ENCODE assay signal across 8 cellular contexts in the genomic region with DNA sequence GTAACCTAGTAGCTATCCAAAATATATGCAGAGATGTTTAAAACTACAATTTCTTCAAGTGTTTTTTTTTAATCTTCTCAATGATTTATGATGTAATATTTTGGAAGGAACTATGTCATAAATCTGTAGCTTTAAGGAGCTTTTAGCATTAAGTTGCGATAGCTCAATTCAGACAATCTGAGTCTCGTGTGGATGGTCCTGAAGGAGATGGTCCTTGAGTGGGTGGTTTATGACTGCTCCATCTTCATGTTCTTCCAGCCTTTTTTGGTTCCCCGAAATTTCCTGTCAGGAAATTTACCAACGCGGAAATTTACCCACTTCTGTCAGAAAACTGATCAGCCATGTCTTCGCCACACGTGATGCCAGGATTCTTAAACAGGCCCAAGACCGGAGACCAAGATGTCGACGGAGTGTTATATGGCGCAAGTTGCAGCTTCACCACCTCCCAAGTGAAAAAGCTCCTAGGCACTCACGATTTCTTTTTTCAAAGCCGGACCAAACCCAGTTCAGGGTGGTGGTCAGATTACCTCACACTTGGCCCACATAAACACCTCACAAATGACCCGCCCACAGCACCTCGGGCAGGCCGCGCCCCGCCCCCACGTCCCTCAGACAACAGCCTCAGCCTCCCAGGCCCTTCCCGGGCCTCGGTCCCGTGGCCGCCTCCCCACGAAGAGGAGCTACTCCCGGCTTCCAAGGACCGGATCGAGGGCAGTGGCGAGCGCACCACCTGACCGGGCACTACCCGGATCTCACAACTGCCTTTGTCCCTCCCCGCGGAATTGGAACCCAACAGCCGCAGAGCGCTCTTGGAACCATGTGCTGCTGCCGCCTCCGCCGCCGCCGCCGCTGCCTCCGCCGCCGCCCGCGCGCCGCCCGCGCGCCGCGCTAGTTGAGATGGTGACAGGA. TPM values are rescaled to one million over a fixed set of nuclear protein-coding genes. Genes with fewer than 3 reads are reported as not detected.
DNase-seq lines count a peak whose midpoint lies in the region; ATAC-seq, FAIRE-seq and TF ChIP-seq lines count a peak whose summit lies in the region.

A gene (minus strand): TSS at position 760 of the 909 bp plus-strand sequence. CDS start 885 bp downstream, outside the sequence.

- peak within 1 kb of the TSS; percentile 85 for H3K4me2 ChIP-seq in GM12878 (ENCODE audit: control insufficient read depth, insufficient read depth)

- DNase-seq in SKM-1 treated with dmso at 0.1 percent for 144 hours (lab: John Stamatoyannopoulos, UW; ENCODE audit: unreplicated experiment) (peak; percentile 68), SKM-1 (lab: John Stamatoyannopoulos, UW; ENCODE audit: unreplicated experiment) (no peak), NCI-H2029 treated with DMSO at 0.1 percent for 48 hours (lab: John Stamatoyannopoulos, UW) (peak; percentile 55), GM12878 (ENCODE audit: low read depth, low spot score) (no peak), gastrocnemius medialis (peak; percentile 60 to 79), NCI-H1048 (lab: John Stamatoyannopoulos, UW) (no peak)

- CTCF ChIA-PET in GM12878 (lab: Yijun Ruan, JAX) = interaction anchor here (0.6 to 5.5 kb wide), 11 partner anchors 10 to 376 kb away, joined by 3 to 46 read pairs (median 3); no protein-coding TSS in a partner anchor

- peaks cover 44% of the 10 kb centered on the region for H3K79me2 ChIP-seq in GM12878 (ENCODE audit: control insufficient read depth, insufficient read depth, low read length)

- H3K9ac ChIP-seq in GM12878 (ENCODE audit: control insufficient read depth, insufficient read depth, low read length) (peak within 1 kb of the TSS; percentile 77), iPS-18a (ENCODE audit: low read length) (peak within 1 kb of the TSS; percentile 85)

- TF ChIP-seq RAD21 in GM12878 (IDR thresholded peaks at IDR 0.05; ENCODE audit: insufficient read depth, low read depth, low read length) = no peak

- SMC1A ChIA-PET in GM12878 (lab: Charles Lee; ENCODE audit: uncharacterized antibody, unreplicated experiment) = interaction anchor here (0.6 to 1.9 kb wide), 7 partner anchors 8 to 197 kb away, joined by 3 to 8 read pairs (median 4); a partner anchor contains a TSS

- POLR2A ChIA-PET in GM12878 (lab: Charles Lee) = interaction anchor here (0.5 to 1.3 kb wide), 11 partner anchors 7 to 363 kb away, joined by 3 to 6 read pairs (median 4); a partner anchor contains a TSS

- H3K36me3 ChIP-seq in GM12878 (ENCODE audit: control insufficient read depth in 2 of 2, insufficient read depth in 2 of 2, low read length in 1 of 2) = peaks cover 3 to 15% of the 10 kb centered on the region in 2 experiments
- peaks cover 25% of the 10 kb centered on the region for H3K36me3 ChIP-seq in iPS-18a (ENCODE audit: control insufficient read depth, low read depth, low read length)
- peaks cover 3 to 19% of the 10 kb centered on the region in 2 donors for H3K36me3 ChIP-seq in gastrocnemius medialis

- no peak for FAIRE-seq in GM12878 (lab: Jason Lieb, UNC)

- in situ Hi-C loops in GM12878 (cut with MboI) = loop anchor here (5.0 kb wide), 1 partner anchor 114 kb away; a partner anchor contains a TSS
- in situ Hi-C loops in gastrocnemius medialis (cut with MboI; ENCODE audit: low sequenced_read_pairs in 4 of 4) = loop anchor here in 2 of 4 donors (10.0 kb wide), 1 partner anchor 117 kb away; a partner anchor contains a TSS

- H3K4me3 ChIP-seq in GM12878 = peak within 1 kb of the TSS; percentile 82
- peak within 1 kb of the TSS; percentile 94 for H3K4me3 ChIP-seq in iPS-18a (ENCODE audit: low read length)
- H3K4me3 ChIP-seq in gastrocnemius medialis = peak within 1 kb of the TSS; percentile 61 to 95 (median 88)

- TF ChIP-seq POLR2A in GM12878 (IDR thresholded peaks at IDR 0.05; ENCODE audit: low read depth, low read length) = no peak
- no peak for TF ChIP-seq POLR2A in gastrocnemius medialis (IDR thresholded peaks at IDR 0.05)

- TSS peak; percentile 61 for BruUV-seq in GM12878 (replicated peaks; lab: Mats Ljungman, UMichigan)

- H3K27ac ChIP-seq in GM12878 (ENCODE audit: control insufficient read depth, insufficient read depth) = peak within 1 kb of the TSS; percentile 93
- peak within 1 kb of the TSS; percentile 19 for H3K27ac ChIP-seq in iPS-18a (ENCODE audit: low read length)
- H3K27ac ChIP-seq in gastrocnemius medialis = peak within 1 kb of the TSS; percentile 89 to 98 (median 98)

- peak within 1 kb of the TSS; percentile 83 for H2AFZ ChIP-seq in GM12878 (ENCODE audit: control insufficient read depth, low read depth, low read length)

- H3K27me3 ChIP-seq in GM12878 (replicated peaks in 1 of 2; ENCODE audit: control insufficient read depth in 2 of 2, insufficient read depth in 2 of 2, low read length in 1 of 2) (no peaks in the 10 kb centered on the region), iPS-18a (ENCODE audit: control insufficient read depth, insufficient read depth, low read length) (no peaks in the 10 kb centered on the region), gastrocnemius medialis (no peaks in the 10 kb centered on the region)

- intact Hi-C loops in GM12878 (cut with micrococcal nuclease; ENCODE audit: unreplicated experiment) = no loop called here
- intact Hi-C loops in gastrocnemius medialis (cut with DNase I; ENCODE audit: low total_unique reads) = loop anchor here (2.0 to 5.0 kb wide), 3 partner anchors 194 to 263 kb away; a partner anchor contains a TSS

- RAD21 ChIA-PET in GM12878 (lab: Charles Lee; ENCODE audit: unreplicated experiment) = interaction anchor here (1.0 to 3.2 kb wide), 6 partner anchors 10 to 213 kb away, joined by 4 to 22 read pairs (median 5); a partner anchor contains a TSS

- ATAC-seq in HG02642 (IDR thresholded peaks at IDR 0.05; ENCODE audit: poor library complexity, unreplicated experiment) = peak; percentile 0
- ATAC-seq in GM12878 = peak; percentile 28; the same call in 2 of the 3 replicates
- peak; percentile 76 to 79 for ATAC-seq in gastrocnemius medialis

- TF ChIP-seq CTCF in GM12878 (IDR thresholded peaks at IDR 0.05 in 2 of 3, conservative IDR thresholded peaks at IDR 0.05 in 1 of 3; ENCODE audit: control insufficient read depth in 2 of 3, extremely low read depth in 1 of 3, insufficient read depth in 1 of 3, low read depth in 3 of 3, low read length in 3 of 3) (no peak), gastrocnemius medialis (IDR thresholded peaks at IDR 0.05 in 4 of 5, conservative IDR thresholded peaks at IDR 0.05 in 1 of 5) (no peak)

- no peaks in the 10 kb centered on the region; the same call in 1 of the 2 replicates for H4K20me1 ChIP-seq in GM12878 (ENCODE audit: control insufficient read depth, insufficient read depth)

- peaks cover 34% of the 10 kb centered on the region for H3K9me3 ChIP-seq in GM12878 (replicated peaks; ENCODE audit: control insufficient read depth, insufficient read depth, low read length)
- H3K9me3 ChIP-seq in iPS-18a (ENCODE audit: control insufficient read depth, low read depth, low read length) = no peaks in the 10 kb centered on the region
- no peaks in the 10 kb centered on the region for H3K9me3 ChIP-seq in gastrocnemius medialis

- TF ChIP-seq EP300 in GM12878 (IDR thresholded peaks at IDR 0.05; ENCODE audit: borderline replicate concordance in 1 of 2, control insufficient read depth in 1 of 2, low read depth in 2 of 2, low read length in 2 of 2) = no peak

- 27% methylated on average over 45 of the region's 53 CpGs for WGBS in GM12878 (ENCODE audit: insufficient coverage, insufficient replicate concordance, low lambda C conversion rate, missing lambda C conversion rate)

- H3K4me1 ChIP-seq in GM12878 (ENCODE audit: control insufficient read depth, insufficient read depth, low read length) = peaks cover 10% of the 10 kb centered on the region
- peaks cover 26% of the 10 kb centered on the region for H3K4me1 ChIP-seq in iPS-18a (ENCODE audit: control insufficient read depth, low read depth, low read length)
- H3K4me1 ChIP-seq in gastrocnemius medialis = peaks cover 68 to 69% of the 10 kb centered on the region in 2 donors

TF ChIP-seq in GM12878, 131 proteins besides CTCF, POLR2A, EP300 and RAD21 (continues in another document):
- TF ChIP-seq RELA (IDR thresholded peaks at IDR 0.05; ENCODE audit: borderline replicate concordance, partially characterized antibody) = no peak
- TF ChIP-seq SREBF1 (IDR thresholded peaks at IDR 0.05; ENCODE audit: low read length) = no peak
- TF ChIP-seq TAF1 (IDR thresholded peaks at IDR 0.05; ENCODE audit: borderline replicate concordance, low read depth, low read length) = no peak
- TF ChIP-seq CREM (IDR thresholded peaks at IDR 0.05; ENCODE audit: low read depth) = no peak
- no peak for TF ChIP-seq SUPT20H (IDR thresholded peaks at IDR 0.05; ENCODE audit: borderline replicate concordance, control insufficient read depth, low read depth, low read length)
- no peak for TF ChIP-seq ASH2L (IDR thresholded peaks at IDR 0.05; ENCODE audit: borderline replicate concordance, low read depth)
- peak; percentile 25; the same call in 1 of the 2 replicates for TF ChIP-seq RB1 (IDR thresholded peaks at IDR 0.05; ENCODE audit: borderline replicate concordance)
- no peak for TF ChIP-seq BACH1 (IDR thresholded peaks at IDR 0.05; ENCODE audit: borderline replicate concordance)
- no peak for TF ChIP-seq SMAD5 (IDR thresholded peaks at IDR 0.05; ENCODE audit: low read depth)
- no peak for TF ChIP-seq RCOR1 (conservative IDR thresholded peaks at IDR 0.05; ENCODE audit: low read depth, low read length)

RNA-seq across cellular contexts. Expression of the gene that starts here (rescaled TPM):
- total RNA-seq in GM12878 (2013; cell fraction: nucleolus; rRNA removed) = 20.6 and 27.7 TPM in 2 replicates
- total RNA-seq in GM12878 (2014; rRNA removed) = 8.4 and 8.9 TPM in 2 replicates
- 8.8 and 10.1 TPM in 2 replicates for total RNA-seq in GM12878 (2014; rRNA removed; fragmentation: Illumina TruSeq; extraction: Trizol)
- total RNA-seq in GM12878 (2021) = 15.5 and 16.3 TPM in 2 replicates
- 14.4 TPM for polyA plus RNA-seq in GM12878 (2011; ENCODE audit: low read depth)
- 5.6 and 9.3 TPM in 2 replicates for polyA plus RNA-seq in GM12878 (2011; rRNA removed)
- 4.0 and 6.7 TPM in 2 replicates for polyA plus RNA-seq in GM12878 (2011; cell fraction: cytosol; rRNA removed)
- polyA plus RNA-seq in GM12878 (2011; cell fraction: nucleus; rRNA removed) = 11.5 and 19.6 TPM in 2 replicates
- polyA plus RNA-seq in GM12878 (2012) = 13.0 and 13.9 TPM in 2 replicates
- 12.1 and 13.4 TPM in 2 replicates for polyA plus RNA-seq in GM12878 (2014; fragmentation: Illumina TruSeq; extraction: Trizol)
- polyA plus RNA-seq in GM12878 (2014; fragmentation: Nextera tagmentation; extraction: Ambion mirVana) = 1 to 10 TPM; 1.7 to 2.4 TPM
- 9.3 and 11.2 TPM in 2 replicates for polyA plus RNA-seq in GM12878 (2014; rRNA removed)
- 10 to 100 TPM in 1 of 2 experiments, 1 to 10 TPM in 1; 3.1 to 11.4 TPM for polyA plus RNA-seq in GM12878 (2016; fragmentation: Nextera tagmentation; extraction: Ambion mirVana)
- 8.9 and 16.3 TPM in 2 replicates for polyA minus RNA-seq in GM12878 (2011; rRNA and poly(A)+ RNA removed)
- polyA minus RNA-seq in GM12878 (2011; cell fraction: cytosol; rRNA and poly(A)+ RNA removed) = 7.5 and 9.8 TPM in 2 replicates
- 4.0 and 6.7 TPM in 2 replicates for polyA minus RNA-seq in GM12878 (2011; cell fraction: nucleus; rRNA and poly(A)+ RNA removed)
- total RNA-seq in gastrocnemius medialis = 10 to 100 TPM; 20.2 to 31.2 (median 27.7) TPM

Comparison
In these comparisons a context has a peak if more than half of its experiments do, and no peak if none do; other contexts are left out.
1. DNase-seq: peak in SKM-1 treated with dmso at 0.1 percent for 144 hours (single experiment), NCI-H2029 treated with DMSO at 0.1 percent for 48 hours (single experiment) and gastrocnemius medialis (2 of 2); none in SKM-1 (single experiment), GM12878 (single experiment) and NCI-H1048 (single experiment).
2. ATAC-seq: peak in every context shown above with its lines; median percentile 78 in gastrocnemius medialis; 28 in GM12878; 0 in HG02642.
3. H3K27ac ChIP-seq: peak in every context shown above with its lines; median percentile 98 in gastrocnemius medialis; 93 in GM12878; 19 in iPS-18a.
4. Peak in every context shown above with its lines, with median percentiles within 50 percentile points of each other: H3K4me3 ChIP-seq.